17 cellular contexts compared by ENCODE assay signal in the genomic region with DNA sequence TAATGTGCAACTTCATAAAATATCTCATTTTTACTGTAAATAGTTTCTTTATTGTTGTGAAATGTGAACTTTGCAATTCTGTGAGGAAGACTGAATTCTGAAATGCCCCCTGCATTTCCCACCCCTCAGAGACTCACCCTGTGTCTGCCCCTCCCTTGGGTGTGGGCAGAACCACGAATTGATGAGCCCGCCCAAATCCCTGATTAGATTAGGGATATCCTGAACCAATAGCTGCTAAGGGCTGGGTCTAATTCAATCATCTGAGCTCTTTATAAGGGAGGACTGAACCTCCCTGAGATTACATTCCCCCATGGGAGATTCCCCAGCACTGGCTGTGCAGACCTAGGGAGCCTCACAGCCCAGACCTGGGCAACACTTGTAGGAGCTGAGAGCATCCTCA. TPM values are rescaled to one million over a fixed set of nuclear protein-coding genes. Genes with fewer than 3 reads are reported as not detected.
"Had no signal": no experiment of that assay in that cellular context is flagged by ENCODE, and none has a peak within 500 bp of the region (broad histone marks: within the 10 kb centered on the region; RNA-seq: fewer than 3 reads in every experiment).

A gene (plus strand): TSS at position 301 of the 400 bp plus-strand sequence.

RNA-seq across cellular contexts. Expression of the gene that starts here (rescaled TPM):
- total RNA-seq: activated naive CD4-positive, alpha-beta T cell treated with anti-CD3 and anti-CD28 coated beads for 36 hours; activated naive CD4-positive, alpha-beta T cell treated with anti-CD3 and anti-CD28 coated beads, Interleukin-2, amount 50 U/mL, for 72 hours; activated naive CD8-positive, alpha-beta T cell treated with anti-CD3 and anti-CD28 coated beads for 36 hours; activated naive CD8-positive, alpha-beta T cell treated with anti-CD3 and anti-CD28 coated beads, Interleukin-2, amount 10 ng/mL, durations not matched to agents 7 days and 5 days; activated T-cell treated with anti-CD3 and anti-CD28 coated beads, Interleukin-2, amount 50 U/mL, for 4 hours; activated T-cell treated with anti-CD3 and anti-CD28 coated beads, Interleukin-2, amount 50 U/mL, for 72 hours; activated T-helper 1 cell treated with anti-CD3 and anti-CD28 coated beads, Interleukin-12 subunit alpha, Interleukin-12 subunit beta, Interleukin-2, Interleukin-4 antibody, amounts not matched to agents 30 ng/mL and 10 ng/mL and 1 ng/mL, durations not matched to agents 14 hours and 24 hours and 36 hours; activated T-helper 17 cell treated with anti-CD3 and anti-CD28 coated beads, Interleukin-2, amount 50 U/mL, for 72 hours; activated T-helper 2 cell treated with anti-CD3 and anti-CD28 coated beads, Interferon-gamma antibody, Interleukin-2, Interleukin-4, amounts not matched to agents 10 μg/mL and 5 μg/mL and 100 μg/mL, durations not matched to agents 14 hours and 24 hours and 36 hours; adrenal gland; aorta; ascending aorta; body of pancreas; breast epithelium; cardiac muscle cell; cardiac septum had no signal
- polyA plus RNA-seq: adipose tissue, adrenal gland, aorta, cardiac muscle cell had no signal
